ENCODE assay signal across 15 cellular contexts in genomic region chr9:91720313-91720712, GRCh38.
DNase-seq lines count a peak whose midpoint lies in the region; ATAC-seq, FAIRE-seq and TF ChIP-seq lines count a peak whose summit lies in the region.
"Had no signal": no experiment of that assay in that cellular context is flagged by ENCODE, and none has a peak within 500 bp of the region (broad histone marks: within the 10 kb centered on the region; RNA-seq: fewer than 3 reads in every experiment).

No MANE protein-coding gene starts in this region.

- POLR2A ChIA-PET in GM12878 (lab: Charles Lee) = no interaction called here

- H3K9me3 ChIP-seq in mammary epithelial cell (replicated peaks; ENCODE audit: insufficient read depth, low read length) (no peaks in the 10 kb centered on the region), breast epithelium (peaks cover 0 to 10% of the 10 kb centered on the region in 2 donors), GM12878 (replicated peaks; ENCODE audit: control insufficient read depth, insufficient read depth, low read length) (peaks cover 2% of the 10 kb centered on the region; the same call in 2 of the 3 replicates), left ventricle myocardium inferior (replicated peaks) (peaks cover 9% of the 10 kb centered on the region), transverse colon (no peaks in the 10 kb centered on the region), upper lobe of right lung (no peaks in the 10 kb centered on the region)
- H3K9me3 ChIP-seq: SJSA1 had no signal

- no peaks in the 10 kb centered on the region for H3K27me3 ChIP-seq in mammary epithelial cell (ENCODE audit: insufficient read depth, low read length)
- H3K27me3 ChIP-seq in breast epithelium = no peaks in the 10 kb centered on the region
- peaks cover 0 to 5% of the 10 kb centered on the region in 2 experiments; a peak in 2 of 4 replicates for H3K27me3 ChIP-seq in GM12878 (replicated peaks in 1 of 2; ENCODE audit: control insufficient read depth in 2 of 2, insufficient read depth in 2 of 2, low read length in 1 of 2)
- H3K27me3 ChIP-seq in left ventricle myocardium inferior (ENCODE audit: low read depth) = no peaks in the 10 kb centered on the region
- H3K27me3 ChIP-seq in transverse colon = peaks cover 8% of the 10 kb centered on the region
- peaks cover 17% of the 10 kb centered on the region for H3K27me3 ChIP-seq in upper lobe of right lung
- H3K27me3 ChIP-seq: BLaER1 treated with 17β-estradiol and CSF1 and Interleukin-3, amounts not matched to agents 10 nM and 100 nM; SJSA1 had no signal

- BruUV-seq in mammary epithelial cell (replicated peaks; lab: Mats Ljungman, UMichigan) = no TSS peak
- no TSS peak for BruUV-seq in GM12878 (replicated peaks; lab: Mats Ljungman, UMichigan)

- H3K4me1 ChIP-seq in mammary epithelial cell (ENCODE audit: insufficient read depth, low read length) = no peaks in the 10 kb centered on the region
- H3K4me1 ChIP-seq in breast epithelium = no peaks in the 10 kb centered on the region
- H3K4me1 ChIP-seq in GM12878 (ENCODE audit: control insufficient read depth, insufficient read depth, low read length) = peaks cover 11% of the 10 kb centered on the region
- no peaks in the 10 kb centered on the region for H3K4me1 ChIP-seq in left ventricle myocardium inferior
- no peaks in the 10 kb centered on the region for H3K4me1 ChIP-seq in transverse colon
- H3K4me1 ChIP-seq in upper lobe of right lung = no peaks in the 10 kb centered on the region

- 54% methylated on average over 3 of the region's 3 CpGs for WGBS in mammary epithelial cell (ENCODE audit: low coverage, missing lambda C conversion rate)
- WGBS in GM12878 (ENCODE audit: insufficient coverage, insufficient replicate concordance, low lambda C conversion rate, missing lambda C conversion rate) = 20% methylated on average over 3 of the region's 3 CpGs
- 66 to 67% methylated on average over 3 of the region's 3 CpGs for WGBS in transverse colon (ENCODE audit: low coverage in 1 of 2), 2 donors

- CTCF ChIA-PET in mammary epithelial cell (lab: Charles Lee; ENCODE audit: low non-redundant PET) (no interaction called here), GM12878 (lab: Yijun Ruan, JAX) (no interaction called here)

- DNase-seq in mammary epithelial cell = peak; percentile 46
- no peak for DNase-seq in breast epithelium (ENCODE audit: low spot score in 2 of 2)
- no peak for DNase-seq in GM12878 (ENCODE audit: low read depth, low spot score)
- peak; percentile 53 for DNase-seq in fibroblast of the aortic adventitia (ENCODE audit: low read depth)
- DNase-seq in left ventricle myocardium inferior = no peak
- DNase-seq in transverse colon = no peak
- DNase-seq in SK-N-DZ (ENCODE audit: low spot score) = no peak
- DNase-seq in upper lobe of right lung = no peak
- DNase-seq: NCI-H1930, NCI-H2171 treated with DMSO at 0.1 percent for 48 hours, NCI-H774 had no signal

- no peak overlapping the region for H3K27ac ChIP-seq in mammary epithelial cell (ENCODE audit: insufficient read depth, low read depth, low read length)
- H3K27ac ChIP-seq in breast epithelium = no peak overlapping the region
- no peak overlapping the region for H3K27ac ChIP-seq in GM12878 (ENCODE audit: control insufficient read depth, insufficient read depth)
- no peak overlapping the region for H3K27ac ChIP-seq in left ventricle myocardium inferior (replicated peaks)
- H3K27ac ChIP-seq in transverse colon = no peak overlapping the region
- H3K27ac ChIP-seq in upper lobe of right lung = no peak overlapping the region
- H3K27ac ChIP-seq: 22Rv1; BLaER1 treated with 17β-estradiol and CSF1 and Interleukin-3, amounts not matched to agents 10 nM and 100 nM; SJSA1 had no signal

- H3K4me3 ChIP-seq in mammary epithelial cell (replicated peaks in 1 of 3; ENCODE audit: insufficient read depth in 1 of 3, low read depth in 2 of 3, low read length in 3 of 3) (no peak overlapping the region), breast epithelium (no peak overlapping the region), GM12878 (no peak overlapping the region), fibroblast of the aortic adventitia (ENCODE audit: low read depth, low read length) (no peak overlapping the region), left ventricle myocardium inferior (no peak overlapping the region), transverse colon (no peak overlapping the region), upper lobe of right lung (no peak overlapping the region)
- H3K4me3 ChIP-seq: BLaER1 treated with 17β-estradiol and CSF1 and Interleukin-3, amounts not matched to agents 10 nM and 100 nM; SJSA1 had no signal

- H3K9ac ChIP-seq in mammary epithelial cell (ENCODE audit: insufficient read depth, low read length) (no peak overlapping the region), GM12878 (ENCODE audit: control insufficient read depth, insufficient read depth, low read length) (no peak overlapping the region)
- H3K9ac ChIP-seq: BLaER1 treated with 17β-estradiol and CSF1 and Interleukin-3, amounts not matched to agents 10 nM and 100 nM had no signal

- ATAC-seq in GM12878 = no peak
- ATAC-seq in upper lobe of right lung = no peak

- in situ Hi-C loops in mammary epithelial cell (cut with MboI; ENCODE audit: low sequenced_read_pairs in 2 of 2) = loop anchor here (10.0 to 25.0 kb wide), 2 partner anchors 806 to 808 kb away; no protein-coding TSS in a partner anchor
- in situ Hi-C loops in GM12878 (cut with MboI) = no loop called here
- in situ Hi-C loops in transverse colon (cut with MboI; ENCODE audit: low pct_ligation_motif_present in 1 of 4, low pct_unique_long_range_greater_than_20kb in 1 of 4, low sequenced_read_pairs in 3 of 4) = loop anchor here in 1 of 4 donors (10.0 kb wide), 1 partner anchor 806 kb away; no protein-coding TSS in a partner anchor

- no peaks in the 10 kb centered on the region for H3K79me2 ChIP-seq in mammary epithelial cell (ENCODE audit: insufficient read depth, low read length)
- H3K79me2 ChIP-seq in GM12878 (ENCODE audit: control insufficient read depth, insufficient read depth, low read length) = no peaks in the 10 kb centered on the region

- TF ChIP-seq RAD21 in GM12878 (IDR thresholded peaks at IDR 0.05; ENCODE audit: insufficient read depth, low read depth, low read length) = no peak

- RAD21 ChIA-PET in GM12878 (lab: Charles Lee; ENCODE audit: unreplicated experiment) = no interaction called here

- dilution Hi-C loops in mammary epithelial cell (cut with HindIII; ENCODE audit: low sequenced_read_pairs) = no loop called here

- TF ChIP-seq POLR2A in breast epithelium (IDR thresholded peaks at IDR 0.05) (no peak), GM12878 (IDR thresholded peaks at IDR 0.05; ENCODE audit: low read depth, low read length) (no peak), transverse colon (IDR thresholded peaks at IDR 0.05) (no peak)

- H3K36me3 ChIP-seq in mammary epithelial cell (ENCODE audit: insufficient read depth, low read length) (no peaks in the 10 kb centered on the region), breast epithelium (no peaks in the 10 kb centered on the region), GM12878 (ENCODE audit: control insufficient read depth in 2 of 2, insufficient read depth in 2 of 2, low read length in 1 of 2) (no peaks in the 10 kb centered on the region), left ventricle myocardium inferior (no peaks in the 10 kb centered on the region), transverse colon (no peaks in the 10 kb centered on the region), upper lobe of right lung (no peaks in the 10 kb centered on the region)
- H3K36me3 ChIP-seq: BLaER1 treated with 17β-estradiol and CSF1 and Interleukin-3, amounts not matched to agents 10 nM and 100 nM; SJSA1 had no signal

- H4K20me1 ChIP-seq in mammary epithelial cell (ENCODE audit: insufficient read depth, low read length) (no peaks in the 10 kb centered on the region), GM12878 (ENCODE audit: control insufficient read depth, insufficient read depth) (no peaks in the 10 kb centered on the region; the same call in 1 of the 2 replicates)
- H4K20me1 ChIP-seq: BLaER1 treated with 17β-estradiol and CSF1 and Interleukin-3, amounts not matched to agents 10 nM and 100 nM had no signal

- FAIRE-seq in GM12878 (lab: Jason Lieb, UNC) = no peak
- FAIRE-seq: H1 had no signal

- no peak for TF ChIP-seq EP300 in GM12878 (IDR thresholded peaks at IDR 0.05; ENCODE audit: borderline replicate concordance in 1 of 2, control insufficient read depth in 1 of 2, low read depth in 2 of 2, low read length in 2 of 2)
- no peak for TF ChIP-seq EP300 in transverse colon (IDR thresholded peaks at IDR 0.05; ENCODE audit: low read depth)

- TF ChIP-seq CTCF in mammary epithelial cell (conservative IDR thresholded peaks at IDR 0.05 in 1 of 2, IDR thresholded peaks at IDR 0.05 in 1 of 2; ENCODE audit: extremely low read depth in 1 of 2, insufficient read depth in 1 of 2, low read depth in 1 of 2, low read length in 2 of 2) (no peak), breast epithelium (IDR thresholded peaks at IDR 0.05) (no peak), GM12878 (IDR thresholded peaks at IDR 0.05 in 2 of 3, conservative IDR thresholded peaks at IDR 0.05 in 1 of 3; ENCODE audit: control insufficient read depth in 2 of 3, extremely low read depth in 1 of 3, insufficient read depth in 1 of 3, low read depth in 3 of 3, low read length in 3 of 3) (no peak), fibroblast of the aortic adventitia (IDR thresholded peaks at IDR 0.05; ENCODE audit: insufficient read depth, low read length) (no peak), left ventricle myocardium inferior (IDR thresholded peaks at IDR 0.05; ENCODE audit: borderline replicate concordance) (no peak), transverse colon (IDR thresholded peaks at IDR 0.05) (no peak), upper lobe of right lung (IDR thresholded peaks at IDR 0.05) (no peak)

- SMC1A ChIA-PET in GM12878 (lab: Charles Lee; ENCODE audit: uncharacterized antibody, unreplicated experiment) = no interaction called here

- intact Hi-C loops in mammary epithelial cell (cut with micrococcal nuclease) (loop anchor here (10.0 kb wide), 1 partner anchor 736 kb away; no protein-coding TSS in a partner anchor), breast epithelium (cut with DNase I; ENCODE audit: low total_unique reads) (no loop called here), GM12878 (cut with micrococcal nuclease; ENCODE audit: unreplicated experiment) (no loop called here), left ventricle myocardium inferior (cut with micrococcal nuclease) (no loop called here), transverse colon (cut with DNase I; ENCODE audit: low total_unique reads) (loop anchor here (10.0 kb wide), 1 partner anchor 676 kb away; no protein-coding TSS in a partner anchor), upper lobe of right lung (cut with DNase I) (no loop called here)

- H2AFZ ChIP-seq in mammary epithelial cell (ENCODE audit: low read depth, low read length) (no peak overlapping the region), GM12878 (ENCODE audit: control insufficient read depth, low read depth, low read length) (no peak overlapping the region)

- H3K4me2 ChIP-seq in mammary epithelial cell (ENCODE audit: insufficient read depth, low read depth, low read length) (no peak overlapping the region), GM12878 (ENCODE audit: control insufficient read depth, insufficient read depth) (peak overlapping the region; percentile 7; the same call in 1 of the 2 replicates)
- H3K4me2 ChIP-seq: BLaER1 treated with 17β-estradiol and CSF1 and Interleukin-3, amounts not matched to agents 10 nM and 100 nM had no signal

Comparison
In these comparisons a context has a peak if more than half of its experiments do, and no peak if none do; other contexts are left out.
1. DNase-seq: peak in mammary epithelial cell (single experiment) and fibroblast of the aortic adventitia (single experiment); none in breast epithelium (0 of 2), GM12878 (single experiment), left ventricle myocardium inferior (single experiment), transverse colon (single experiment), SK-N-DZ (single experiment) and upper lobe of right lung (single experiment).
2. intact Hi-C loops: an anchor here in mammary epithelial cell (10.0 kb wide) and transverse colon (10.0 kb wide); none called in breast epithelium, GM12878, left ventricle myocardium inferior and upper lobe of right lung.